In the genomic region with DNA sequence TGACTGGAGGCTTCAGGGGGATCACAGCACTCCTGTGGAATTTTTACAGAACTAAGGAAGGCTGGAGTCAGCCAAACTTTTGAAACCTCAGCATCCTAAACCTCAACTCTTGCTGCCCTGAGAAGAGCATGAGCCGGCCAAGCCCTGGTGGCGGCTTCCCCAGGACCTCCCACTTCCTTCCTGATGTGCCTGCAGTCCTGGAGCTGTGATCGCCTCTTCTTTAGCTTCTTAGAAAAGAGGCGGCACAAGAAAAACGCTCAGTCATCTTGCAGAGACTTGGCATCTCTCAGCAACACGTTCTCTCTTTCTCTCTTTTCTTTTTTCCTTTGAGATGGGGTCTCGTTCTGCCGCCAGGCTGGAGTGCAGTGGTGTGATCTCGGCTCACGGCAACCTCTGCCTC, we compare ENCODE assay signal across 11 cellular contexts. TPM values are rescaled to one million over a fixed set of nuclear protein-coding genes. Genes with fewer than 3 reads are reported as not detected.
A peak's percentile ranks its signal among the peaks of the same experiment; 100 is the strongest.
DNase-seq lines count a peak whose midpoint lies in the region; ATAC-seq, FAIRE-seq and TF ChIP-seq lines count a peak whose summit lies in the region.
"Had no signal": no experiment of that assay in that cellular context is flagged by ENCODE, and none has a peak within 500 bp of the region (broad histone marks: within the 10 kb centered on the region; RNA-seq: fewer than 3 reads in every experiment).

No MANE protein-coding gene starts in this region.

- DNase-seq in EH (ENCODE audit: low read depth): peak; percentile 84
- DNase-seq in NOMO-1 treated with DMSO at 0.1 percent for 48 hours (lab: John Stamatoyannopoulos, UW; ENCODE audit: unreplicated experiment): peak; percentile 84
- DNase-seq in endothelial cell of umbilical vein (ENCODE audit: low read depth, low spot score): peak; percentile 34
- no peak for DNase-seq in nephron progenitor cell
- no peak for DNase-seq in H54 (ENCODE audit: insufficient read length, low spot score)
- no peak for DNase-seq in LoVo (ENCODE audit: low spot score)

- TF ChIP-seq POLR2A in endothelial cell of umbilical vein (IDR thresholded peaks at IDR 0.05; ENCODE audit: low read depth, low read length) (no peak), H54 (IDR thresholded peaks at IDR 0.05; ENCODE audit: low read depth, low read length) (no peak)

- no peaks in the 10 kb centered on the region for H3K9me1 ChIP-seq in endothelial cell of umbilical vein (replicated peaks; ENCODE audit: control insufficient read depth, extremely low read depth, insufficient read depth, low read length)

- H3K27me3 ChIP-seq in endothelial cell of umbilical vein (ENCODE audit: control insufficient read depth in 2 of 2, insufficient read depth in 2 of 2, low read length in 2 of 2): peaks cover 2 to 5% of the 10 kb centered on the region in 2 experiments
- H3K27me3 ChIP-seq: SJSA1, uterus had no signal

- no peaks in the 10 kb centered on the region for H3K36me3 ChIP-seq in endothelial cell of umbilical vein (ENCODE audit: control insufficient read depth in 2 of 2, extremely low read depth in 1 of 2, insufficient read depth in 2 of 2, low read length in 2 of 2)
- H3K36me3 ChIP-seq: SJSA1, uterus had no signal

- H3K27ac ChIP-seq in endothelial cell of umbilical vein (ENCODE audit: insufficient read depth, low read depth, low read length): no peak overlapping the region
- H3K27ac ChIP-seq: SJSA1 had no signal

- BruUV-seq in endothelial cell of umbilical vein (replicated peaks; lab: Mats Ljungman, UMichigan): no TSS peak

- CTCF ChIA-PET in endothelial cell of umbilical vein (lab: Charles Lee): interaction anchor here (0.8 to 2.7 kb wide), 11 partner anchors 8 to 657 kb away, joined by 3 to 19 read pairs (median 6); a partner anchor contains a TSS

- peak overlapping the region; percentile 58 for H3K27ac Mint-ChIP-seq in nephron progenitor cell

- TF ChIP-seq CTCF in endothelial cell of umbilical vein (IDR thresholded peaks at IDR 0.05; ENCODE audit: extremely low read depth in 1 of 2, insufficient read depth in 1 of 2, low read depth in 1 of 2, low read length in 2 of 2): no peak
- no peak for TF ChIP-seq CTCF in nephron progenitor cell (IDR thresholded peaks at IDR 0.05)

- FAIRE-seq in endothelial cell of umbilical vein (lab: Jason Lieb, UNC) (peak; percentile 86), H54 (lab: Jason Lieb, UNC) (no peak)

- H3K4me1 Mint-ChIP-seq in nephron progenitor cell: peaks cover 20% of the 10 kb centered on the region

- no peak for ATAC-seq in GM21360 (IDR thresholded peaks at IDR 0.05; ENCODE audit: unreplicated experiment)
- ATAC-seq in GM21447 (IDR thresholded peaks at IDR 0.05; ENCODE audit: unreplicated experiment): no peak

- peak overlapping the region; percentile 41 for H2AFZ ChIP-seq in endothelial cell of umbilical vein (ENCODE audit: low read depth, low read length)

- dilution Hi-C loops in endothelial cell of umbilical vein (cut with MboI; ENCODE audit: extremely low pct_ligation_motif_present, low sequenced_read_pairs): no loop called here

- POLR2A ChIA-PET in endothelial cell of umbilical vein (lab: Charles Lee): no interaction called here

- H3K79me2 ChIP-seq in endothelial cell of umbilical vein (ENCODE audit: control insufficient read depth, insufficient read depth, low read length): no peaks in the 10 kb centered on the region

- no peak overlapping the region for H3K4me3 ChIP-seq in endothelial cell of umbilical vein (replicated peaks in 1 of 3; ENCODE audit: insufficient read depth in 1 of 3, low read depth in 1 of 3, low read length in 3 of 3)
- H3K4me3 ChIP-seq: coronary artery, SJSA1, uterus had no signal

- no peaks in the 10 kb centered on the region for H3K9me3 Mint-ChIP-seq in nephron progenitor cell

- H3K4me2 ChIP-seq in endothelial cell of umbilical vein (ENCODE audit: insufficient read depth, low read length): peak overlapping the region; percentile 5

- H3K4me1 ChIP-seq in endothelial cell of umbilical vein (ENCODE audit: control insufficient read depth, extremely low read depth, insufficient read depth, low read length): peaks cover 11% of the 10 kb centered on the region
- H3K4me1 ChIP-seq: SJSA1, uterus had no signal

- intact Hi-C loops in endothelial cell of umbilical vein (cut with micrococcal nuclease): loop anchor here (1.0 kb wide), 1 partner anchor 240 kb away; no protein-coding TSS in a partner anchor

- H3K27me3 Mint-ChIP-seq in nephron progenitor cell (ENCODE audit: low read depth, poor library complexity): peaks cover 12% of the 10 kb centered on the region

- H3K36me3 Mint-ChIP-seq in nephron progenitor cell (ENCODE audit: low read depth): no peaks in the 10 kb centered on the region

- H3K4me3 Mint-ChIP-seq in nephron progenitor cell: no peak overlapping the region

- H3K9me3 ChIP-seq in endothelial cell of umbilical vein (replicated peaks; ENCODE audit: control insufficient read depth, insufficient read depth, low read length): no peaks in the 10 kb centered on the region
- H3K9me3 ChIP-seq: SJSA1, uterus had no signal

- H3K9ac ChIP-seq in endothelial cell of umbilical vein (replicated peaks; ENCODE audit: extremely low read depth, insufficient read depth, low read length): no peak overlapping the region

- H4K20me1 ChIP-seq in endothelial cell of umbilical vein (replicated peaks; ENCODE audit: control insufficient read depth, extremely low read depth, insufficient read depth, low read length): no peaks in the 10 kb centered on the region

TF ChIP-seq in endothelial cell of umbilical vein, 7 proteins besides CTCF, POLR2A, EP300 and RAD21:
- no peak for TF ChIP-seq EZH2 (IDR thresholded peaks at IDR 0.05; ENCODE audit: borderline replicate concordance, low read depth, low read length, severe bottlenecking)
- TF ChIP-seq POLR2AphosphoS5 (IDR thresholded peaks at IDR 0.05; ENCODE audit: insufficient read depth, low read depth, low read length): peak; percentile 34
- TF ChIP-seq, protein P1, sequence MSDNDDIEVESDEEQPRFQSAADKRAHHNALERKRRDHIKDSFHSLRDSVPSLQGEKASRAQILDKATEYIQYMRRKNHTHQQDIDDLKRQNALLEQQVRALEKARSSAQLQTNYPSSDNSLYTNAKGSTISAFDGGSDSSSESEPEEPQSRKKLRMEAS (IDR thresholded peaks at IDR 0.05; ENCODE audit: insufficient read depth, insufficient read length): no peak
TF ChIP-seq in endothelial cell of umbilical vein: peak in this region for 1.

RNA-seq across cellular contexts. Expression of a gene that starts 40.4 kb away (rescaled TPM):
- 1.7 and 2.5 TPM in 2 replicates for total RNA-seq in endothelial cell of umbilical vein
- 1.4 and 2.5 TPM in 2 replicates for polyA plus RNA-seq in endothelial cell of umbilical vein
- polyA plus RNA-seq in endothelial cell of umbilical vein (2011; cell fraction: cytosol; rRNA removed): 0.90 and 1.1 TPM in 2 replicates
- polyA plus RNA-seq in endothelial cell of umbilical vein (2011; cell fraction: nucleus; rRNA removed): 2.6 and 3.1 TPM in 2 replicates
- polyA plus RNA-seq in endothelial cell of umbilical vein (2012): 0.62 and 1.3 TPM in 2 replicates
- 3.0 and 5.7 TPM in 2 replicates for polyA minus RNA-seq in endothelial cell of umbilical vein
- 2.3 TPM for polyA minus RNA-seq in endothelial cell of umbilical vein (2011; cell fraction: cytosol; rRNA and poly(A)+ RNA removed)
- 5.3 and 6.3 TPM in 2 replicates for polyA minus RNA-seq in endothelial cell of umbilical vein (2011; cell fraction: nucleus; rRNA and poly(A)+ RNA removed)

Comparison
In these comparisons a context has a peak if more than half of its experiments do, and no peak if none do; other contexts are left out.
1. DNase-seq: peak in EH (single experiment), NOMO-1 treated with DMSO at 0.1 percent for 48 hours (single experiment) and endothelial cell of umbilical vein (single experiment); none in nephron progenitor cell (single experiment), H54 (single experiment) and LoVo (single experiment).